ENCODE assay signal across 30 cellular contexts in the genomic region with DNA sequence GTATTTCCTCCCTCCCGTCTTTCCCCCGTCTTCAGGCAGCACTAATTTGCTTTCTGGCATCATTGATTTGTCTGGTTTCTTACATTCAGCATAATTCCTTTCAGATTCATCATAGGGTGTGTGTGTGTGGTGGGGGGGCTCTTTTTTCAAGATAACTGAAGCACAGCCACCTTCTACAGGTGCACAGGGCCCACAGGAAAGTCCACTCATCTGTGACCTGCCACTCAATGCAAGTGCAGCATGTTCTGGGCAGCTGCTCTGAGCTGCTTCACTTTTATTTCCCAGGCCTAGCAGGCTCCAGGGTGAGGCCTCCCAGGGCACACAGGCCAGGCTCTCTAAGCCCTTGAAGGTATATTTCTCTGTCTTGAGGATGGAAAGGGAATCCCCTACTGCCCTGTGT.
"Had no signal": no experiment of that assay in that cellular context is flagged by ENCODE, and none has a peak within 500 bp of the region (broad histone marks: within the 10 kb centered on the region; RNA-seq: fewer than 3 reads in every experiment).

No MANE protein-coding gene starts in this region.

- H3K4me3 ChIP-seq: body of pancreas, SK-N-MC had no signal

- H3K4me1 ChIP-seq: body of pancreas had no signal

- DNase-seq: activated B cell treated with CpG ODN at 0.5 μM for 24 hours; activated CD4-positive, alpha-beta memory T cell treated with anti-CD3 and anti-CD28 coated beads for 36 hours; activated CD4-positive, alpha-beta T cell treated with anti-CD3 and anti-CD28 coated beads for 1 hour; activated CD4-positive, alpha-beta T cell treated with anti-CD3 and anti-CD28 coated beads, Interleukin-2, amount 10 ng/mL, durations not matched to agents 7 days and 5 days; activated CD8-positive, alpha-beta memory T cell treated with anti-CD3 and anti-CD28 coated beads for 24 hours; activated gamma-delta T cell; activated naive CD4-positive, alpha-beta T cell treated with anti-CD3 and anti-CD28 coated beads for 36 hours; activated naive CD8-positive, alpha-beta T cell treated with anti-CD3 and anti-CD28 coated beads for 36 hours; activated T-cell treated with anti-CD3 and anti-CD28 coated beads, Interleukin-2, amount 50 U/mL, for 4 hours; body of pancreas; central memory CD4-positive, alpha-beta T cell; Kasumi-1; KBM-7; NCI-H146; NCI-H1930; NCI-H2107; NCI-H2171 treated with DMSO at 0.1 percent for 48 hours; NCI-H226; NCI-H526 treated with DMSO at 0.1 percent for 48 hours; NCI-H82; OCI-M1; RPMI8226; T-cell; T-helper 2 cell; T1000 had no signal

- H3K27me3 ChIP-seq: body of pancreas had no signal

- H3K4me3 Mint-ChIP-seq: activated B cell treated with CpG ODN at 0.5 μM for 24 hours; activated CD4-positive, alpha-beta memory T cell treated with anti-CD3 and anti-CD28 coated beads for 36 hours; activated CD4-positive, alpha-beta T cell treated with anti-CD3 and anti-CD28 coated beads, Interleukin-2, amount 10 ng/mL, durations not matched to agents 7 days and 5 days; activated naive CD4-positive, alpha-beta T cell treated with anti-CD3 and anti-CD28 coated beads for 36 hours; activated naive CD8-positive, alpha-beta T cell treated with anti-CD3 and anti-CD28 coated beads for 36 hours; activated T-cell treated with anti-CD3 and anti-CD28 coated beads, Interleukin-2, amount 50 U/mL, for 4 hours; T-cell had no signal

- H3K27ac Mint-ChIP-seq: activated B cell treated with CpG ODN at 0.5 μM for 24 hours; activated CD4-positive, alpha-beta memory T cell treated with anti-CD3 and anti-CD28 coated beads for 36 hours; activated CD4-positive, alpha-beta T cell treated with anti-CD3 and anti-CD28 coated beads, Interleukin-2, amount 10 ng/mL, durations not matched to agents 7 days and 5 days; activated naive CD4-positive, alpha-beta T cell treated with anti-CD3 and anti-CD28 coated beads for 36 hours; activated naive CD8-positive, alpha-beta T cell treated with anti-CD3 and anti-CD28 coated beads for 36 hours; T-cell had no signal

- ATAC-seq: activated T-cell treated with anti-CD3 and anti-CD28 coated beads, Interleukin-2, amount 50 U/mL, for 4 hours; body of pancreas; Panc1; Right ventricle myocardium inferior; T-cell had no signal

- FAIRE-seq: bronchial epithelial cell, TTC549 had no signal

- H3K9me3 ChIP-seq: body of pancreas had no signal

- H3K27ac ChIP-seq: body of pancreas, SK-N-MC had no signal

- H3K4me1 Mint-ChIP-seq: activated B cell treated with CpG ODN at 0.5 μM for 24 hours; activated CD4-positive, alpha-beta T cell treated with anti-CD3 and anti-CD28 coated beads, Interleukin-2, amount 10 ng/mL, durations not matched to agents 7 days and 5 days; activated naive CD8-positive, alpha-beta T cell treated with anti-CD3 and anti-CD28 coated beads for 36 hours had no signal

- H3K36me3 Mint-ChIP-seq: activated CD4-positive, alpha-beta memory T cell treated with anti-CD3 and anti-CD28 coated beads for 36 hours; activated naive CD8-positive, alpha-beta T cell treated with anti-CD3 and anti-CD28 coated beads for 36 hours; T-cell had no signal

- H3K9me3 Mint-ChIP-seq: activated B cell treated with CpG ODN at 0.5 μM for 24 hours; activated CD4-positive, alpha-beta memory T cell treated with anti-CD3 and anti-CD28 coated beads for 36 hours; activated naive CD4-positive, alpha-beta T cell treated with anti-CD3 and anti-CD28 coated beads for 36 hours; activated naive CD8-positive, alpha-beta T cell treated with anti-CD3 and anti-CD28 coated beads for 36 hours; activated T-cell treated with anti-CD3 and anti-CD28 coated beads, Interleukin-2, amount 50 U/mL, for 4 hours; T-cell had no signal
